Comparison of ENCODE assay signal across 1 cellular context in genomic region chr5:177601577-177602457, GRCh38.
TF ChIP-seq lines count a peak whose summit lies in the region.

No MANE protein-coding gene starts in this region.

TF ChIP-seq in K562, 482 proteins besides CTCF, POLR2A, EP300 and RAD21:
- TF ChIP-seq POLR2AphosphoS2 (IDR thresholded peaks at IDR 0.05; ENCODE audit: low read length), result no peak
- no peak for TF ChIP-seq GTF2A2 (tag; IDR thresholded peaks at IDR 0.05)
- TF ChIP-seq ZNF217 (CRISPR knock-in tag; IDR thresholded peaks at IDR 0.05), result no peak
- TF ChIP-seq MTA1 (IDR thresholded peaks at IDR 0.05; ENCODE audit: borderline replicate concordance), result no peak
- TF ChIP-seq HOXB6 (CRISPR knock-in tag; IDR thresholded peaks at IDR 0.05; ENCODE audit: borderline replicate concordance), result no peak
- TF ChIP-seq CHCHD3 (CRISPR knock-in tag; IDR thresholded peaks at IDR 0.05), result no peak
- TF ChIP-seq ASH1L (IDR thresholded peaks at IDR 0.05; ENCODE audit: borderline replicate concordance, low read depth, partially characterized antibody), result no peak
- TF ChIP-seq HSF4 (CRISPR knock-in tag; IDR thresholded peaks at IDR 0.05; ENCODE audit: borderline replicate concordance), result no peak
- TF ChIP-seq MCM5 (IDR thresholded peaks at IDR 0.05; ENCODE audit: low read depth), result no peak
- no peak for TF ChIP-seq ZEB2 (IDR thresholded peaks at IDR 0.05)
- TF ChIP-seq BCOR (IDR thresholded peaks at IDR 0.05), result no peak
- no peak for TF ChIP-seq ZNF324 (CRISPR knock-in tag; IDR thresholded peaks at IDR 0.05)
- no peak for TF ChIP-seq LCOR (CRISPR knock-in tag; IDR thresholded peaks at IDR 0.05)
- TF ChIP-seq ZNF740 (CRISPR knock-in tag; IDR thresholded peaks at IDR 0.05), result no peak
- no peak for TF ChIP-seq ZNF740 (tag; IDR thresholded peaks at IDR 0.05)
- TF ChIP-seq ELF2 (CRISPR knock-in tag; IDR thresholded peaks at IDR 0.05), result no peak
